Comparison of ENCODE assay signal across 8 cellular contexts in the genomic region with DNA sequence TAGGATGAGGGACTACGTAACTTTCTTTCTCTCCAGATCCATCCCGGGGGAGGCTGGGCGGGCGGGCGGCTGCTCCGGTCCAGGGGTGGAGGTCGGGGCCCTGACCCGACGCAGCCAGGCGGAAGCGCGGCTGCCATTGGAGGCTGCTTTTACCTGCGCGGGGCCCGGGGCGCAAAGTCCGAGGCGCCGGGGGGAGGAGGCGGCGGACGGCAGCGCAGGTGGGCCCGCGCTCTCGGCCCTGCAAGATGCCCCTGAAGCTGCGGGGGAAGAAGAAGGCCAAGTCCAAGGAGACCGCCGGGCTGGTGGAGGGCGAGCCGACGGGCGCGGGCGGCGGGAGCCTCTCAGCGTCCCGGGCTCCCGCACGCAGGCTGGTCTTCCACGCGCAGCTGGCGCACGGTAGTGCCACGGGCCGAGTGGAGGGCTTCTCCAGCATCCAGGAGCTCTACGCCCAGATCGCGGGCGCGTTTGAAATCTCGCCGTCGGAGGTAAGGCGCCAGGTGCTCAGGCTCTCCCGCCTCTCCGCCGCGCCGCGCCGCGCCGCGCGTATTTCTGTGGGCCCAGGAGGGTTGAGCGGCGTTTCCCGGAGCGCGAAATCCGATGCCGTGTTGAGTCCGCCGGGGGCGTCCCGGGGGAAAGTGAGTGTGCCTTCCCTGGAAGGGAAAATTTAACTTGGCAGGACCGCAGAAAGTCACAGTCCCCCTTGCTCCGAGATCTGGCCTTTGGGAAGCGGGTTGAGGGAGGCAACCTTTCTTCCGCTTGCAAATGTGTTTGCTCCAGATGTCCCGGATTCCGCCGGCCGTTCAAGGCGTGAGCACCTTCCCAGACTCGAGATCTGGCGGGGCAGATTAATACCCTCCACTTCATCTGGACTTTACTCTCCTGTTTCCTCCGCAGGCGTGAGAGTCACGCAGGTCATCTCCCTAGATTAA. TPM values are rescaled to one million over a fixed set of nuclear protein-coding genes. Genes with fewer than 3 reads are reported as not detected.
DNase-seq lines count a peak whose midpoint lies in the region; TF ChIP-seq lines count a peak whose summit lies in the region.

Gene GIPC2, plus strand, starts transcription at position 117 of the 929 bp plus-strand sequence. Its CDS starts 129 bp downstream, at position 246.

- TF ChIP-seq POLR2A in adrenal gland (IDR thresholded peaks at IDR 0.05): peak; percentile 34 to 59

- DNase-seq in GM06990 (ENCODE audit: extremely low read depth, insufficient read length): peak; percentile 27
- peak; percentile 43 for DNase-seq in LoVo (ENCODE audit: low spot score)
- peak; percentile 34 to 60 (median 50) for DNase-seq in adrenal gland
- DNase-seq in Karpas-422: no peak
- no peak for DNase-seq in NOMO-1 (lab: John Stamatoyannopoulos, UW; ENCODE audit: unreplicated experiment in 2 of 2)
- no peak for DNase-seq in T1000 (lab: John Stamatoyannopoulos, UW)

- H2AFZ ChIP-seq in Karpas-422 (ENCODE audit: low read length): no peak within 1 kb of the TSS

- no peak for TF ChIP-seq CTCF in GM06990 (IDR thresholded peaks at IDR 0.05; ENCODE audit: insufficient read depth, low read length, poor library complexity, severe bottlenecking)
- no peak for TF ChIP-seq CTCF in adrenal gland (IDR thresholded peaks at IDR 0.05)

- WGBS in adrenal gland, 4 donors: 1 to 4% (median 2%) methylated on average over 28 to 91 of the region's 91 CpGs

- H3K36me3 ChIP-seq in GM06990 (ENCODE audit: control insufficient read depth, insufficient read depth, low read length) (no peaks in the 10 kb centered on the region), adrenal gland (replicated peaks in 1 of 2) (no peaks in the 10 kb centered on the region), iPS-18a (ENCODE audit: control insufficient read depth, low read depth, low read length) (no peaks in the 10 kb centered on the region), skeletal muscle satellite cell (ENCODE audit: insufficient read depth, low read length) (no peaks in the 10 kb centered on the region), Karpas-422 (ENCODE audit: insufficient read depth, low read length) (no peaks in the 10 kb centered on the region)

- no peaks in the 10 kb centered on the region for H3K9me3 ChIP-seq in adrenal gland (replicated peaks in 1 of 3)
- no peaks in the 10 kb centered on the region for H3K9me3 ChIP-seq in iPS-18a (ENCODE audit: control insufficient read depth, low read depth, low read length)
- no peaks in the 10 kb centered on the region for H3K9me3 ChIP-seq in skeletal muscle satellite cell (replicated peaks; ENCODE audit: low read length)
- no peaks in the 10 kb centered on the region for H3K9me3 ChIP-seq in Karpas-422 (ENCODE audit: low read length)

- H3K79me2 ChIP-seq in Karpas-422 (ENCODE audit: low read length): no peaks in the 10 kb centered on the region

- H3K4me1 ChIP-seq in adrenal gland (replicated peaks in 1 of 2) (peaks cover 23 to 36% of the 10 kb centered on the region in 2 donors), iPS-18a (ENCODE audit: control insufficient read depth, low read depth, low read length) (peaks cover 13% of the 10 kb centered on the region), skeletal muscle satellite cell (ENCODE audit: control insufficient read depth, insufficient read depth, low read length) (peaks cover 10% of the 10 kb centered on the region), Karpas-422 (ENCODE audit: low read length) (no peaks in the 10 kb centered on the region)

- H3K9me2 ChIP-seq in Karpas-422 (replicated peaks; ENCODE audit: insufficient read depth, low read length): no peaks in the 10 kb centered on the region

- H4K20me1 ChIP-seq in Karpas-422 (ENCODE audit: insufficient read depth, low read depth, low read length): no peaks in the 10 kb centered on the region

- peak within 1 kb of the TSS; percentile 70 for H3K9ac ChIP-seq in iPS-18a (ENCODE audit: low read length)
- H3K9ac ChIP-seq in skeletal muscle satellite cell (ENCODE audit: low read depth, low read length): peak within 1 kb of the TSS; percentile 64
- H3K9ac ChIP-seq in Karpas-422 (ENCODE audit: low read length): no peak within 1 kb of the TSS

- H3K4me2 ChIP-seq in skeletal muscle satellite cell (ENCODE audit: low read length) (peak within 1 kb of the TSS; percentile 94), Karpas-422 (ENCODE audit: low read depth, low read length, poor library complexity, severe bottlenecking) (no peak within 1 kb of the TSS)

- H3K27me3 ChIP-seq in GM06990 (replicated peaks; ENCODE audit: control insufficient read depth, insufficient read depth, low read length) (peaks cover 2% of the 10 kb centered on the region), adrenal gland (no peaks in the 10 kb centered on the region), iPS-18a (ENCODE audit: control insufficient read depth, insufficient read depth, low read length) (peaks cover 53% of the 10 kb centered on the region), skeletal muscle satellite cell (ENCODE audit: control insufficient read depth, insufficient read depth, low read length) (no peaks in the 10 kb centered on the region), Karpas-422 (ENCODE audit: low read length) (no peaks in the 10 kb centered on the region)

- H3K4me3 ChIP-seq in GM06990 (replicated peaks; ENCODE audit: low read depth, low read length): peak within 1 kb of the TSS; percentile 60
- peak within 1 kb of the TSS; percentile 34 to 92 (median 70) for H3K4me3 ChIP-seq in adrenal gland
- peak within 1 kb of the TSS; percentile 75 for H3K4me3 ChIP-seq in iPS-18a (ENCODE audit: low read length)
- peak within 1 kb of the TSS; percentile 75 for H3K4me3 ChIP-seq in skeletal muscle satellite cell (ENCODE audit: low read length)
- H3K4me3 ChIP-seq in Karpas-422 (ENCODE audit: low read length): no peak within 1 kb of the TSS

- intact Hi-C loops in adrenal gland (cut with DNase I): no loop called here

- H3K27ac ChIP-seq in adrenal gland (peak within 1 kb of the TSS; percentile 56 to 89 (median 87)), iPS-18a (ENCODE audit: low read length) (no peak within 1 kb of the TSS), Karpas-422 (ENCODE audit: low read length) (no peak within 1 kb of the TSS)

RNA-seq across cellular contexts. Expression of gene GIPC2, which starts in this region (rescaled TPM):
- total RNA-seq in adrenal gland: 10 to 100 TPM; 13.8 to 53.4 (median 35.2) TPM
- polyA plus RNA-seq in adrenal gland: 10 to 100 TPM; 10.6 to 15.8 (median 14.8) TPM
- 0.25 and 0.66 TPM in 2 replicates for total RNA-seq in skeletal muscle satellite cell (2012; rRNA removed)
- total RNA-seq in Karpas-422 (2014; rRNA removed; shearing (Covaris generic); ENCODE audit: low replicate concordance): 0.04 and 0.15 TPM in 2 replicates

Comparison
In these comparisons a context has a peak if more than half of its experiments do, and no peak if none do; other contexts are left out.
1. RNA of gene GIPC2 (total RNA-seq): 13.8 to 53.4 TPM in adrenal gland; 0.04 to 0.15 TPM in Karpas-422; every median in the first group is over 10 times any median in the second.
2. DNase-seq: peak in GM06990 (single experiment), LoVo (single experiment) and adrenal gland (7 of 7); none in Karpas-422 (single experiment), NOMO-1 (0 of 2) and T1000 (single experiment).
3. H3K27ac ChIP-seq: peak in adrenal gland (5 of 5); none in iPS-18a (single experiment) and Karpas-422 (single experiment).